In the genomic region with DNA sequence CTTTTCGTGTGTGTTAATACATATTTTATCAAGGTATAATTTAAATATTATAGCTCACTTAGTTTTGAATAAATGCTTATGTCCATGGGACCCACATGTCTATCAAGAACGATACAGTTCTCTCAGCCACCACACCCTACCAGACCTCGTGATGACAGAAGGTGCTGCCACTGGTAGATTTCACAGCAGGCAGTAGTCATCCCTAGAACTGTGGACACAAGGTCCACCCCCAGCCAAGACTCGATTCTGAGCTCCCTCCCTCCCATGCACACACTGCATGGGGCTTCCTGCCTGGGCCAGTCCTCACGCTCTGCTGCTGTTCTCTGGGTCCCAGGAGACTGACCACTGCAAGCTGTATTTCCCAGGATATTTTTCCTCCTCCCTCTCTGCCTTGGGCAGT, we compare ENCODE assay signal across 8 cellular contexts. TPM values are rescaled to one million over a fixed set of nuclear protein-coding genes. Genes with fewer than 3 reads are reported as not detected.
DNase-seq lines count a peak whose midpoint lies in the region; ATAC-seq lines count a peak whose summit lies in the region.

No MANE protein-coding gene starts in this region.

- DNase-seq in GM03348 (ENCODE audit: low spot score) (peak; percentile 32), M059J (ENCODE audit: low read depth) (peak; percentile 11), hepatic stellate cell (ENCODE audit: low spot score) (peak; percentile 70), H4 (ENCODE audit: low spot score) (no peak), SJCRH30 (no peak)
- no peak for DNase-seq in stimulated activated CD8-positive, alpha-beta memory T cell treated with anti-CD3 and anti-CD28 coated beads, Interleukin-4, amount 100 ng/mL, for 48 hours
- no peak for DNase-seq in stimulated activated CD4-positive, alpha-beta T cell treated with anti-CD3 and anti-CD28 coated beads, Interleukin-4, amount 100 ng/mL, for 24 hours

- H3K27me3 ChIP-seq in SJCRH30, result no peaks in the 10 kb centered on the region

- H3K4me1 ChIP-seq in SJCRH30, result peaks cover 16% of the 10 kb centered on the region

- H3K36me3 ChIP-seq in SJCRH30, result no peaks in the 10 kb centered on the region

- no peak overlapping the region for H3K4me3 ChIP-seq in SJCRH30

- no peak overlapping the region for H3K27ac ChIP-seq in SJCRH30

- H3K9me3 ChIP-seq in SJCRH30 (replicated peaks), result no peaks in the 10 kb centered on the region

- ATAC-seq in GM21529 (IDR thresholded peaks at IDR 0.05; ENCODE audit: unreplicated experiment), result peak; percentile 63

RNA-seq across cellular contexts. Expression of a gene that starts 26.5 kb away (rescaled TPM):
- 43.4 and 55.0 TPM in 2 replicates for total RNA-seq in M059J (2014; rRNA removed; shearing (Covaris generic))
- 11.2 and 37.9 TPM in 2 replicates for total RNA-seq in H4 (2014; rRNA removed; shearing (Covaris generic))
- total RNA-seq in SJCRH30 (2014; rRNA removed; shearing (Covaris generic)), result 37.5 and 37.9 TPM in 2 replicates

Comparison
In these comparisons a context has a peak if more than half of its experiments do, and no peak if none do; other contexts are left out.
1. DNase-seq: peak in GM03348 (single experiment), M059J (single experiment) and hepatic stellate cell (single experiment); none in H4 (single experiment), SJCRH30 (0 of 2), stimulated activated CD8-positive, alpha-beta memory T cell treated with anti-CD3 and anti-CD28 coated beads, Interleukin-4, amount 100 ng/mL, for 48 hours (single experiment) and stimulated activated CD4-positive, alpha-beta T cell treated with anti-CD3 and anti-CD28 coated beads, Interleukin-4, amount 100 ng/mL, for 24 hours (single experiment).